Comparison of ENCODE assay signal across 6 cellular contexts in genomic region chr16:84483882-84484565, GRCh38.
"Had no signal": no experiment of that assay in that cellular context is flagged by ENCODE, and none has a peak within 500 bp of the region (broad histone marks: within the 10 kb centered on the region; RNA-seq: fewer than 3 reads in every experiment).

No MANE protein-coding gene starts in this region.

- ATAC-seq: activated CD4-positive, CD25-positive, alpha-beta regulatory T cell treated with anti-CD3 and anti-CD28 coated beads, Interleukin-2, amount 50 U/mL, for 24 hours; stimulated activated naive B cell treated with anti-CD40 and anti-IgM and Interleukin-4, amounts not matched to agents 10 μg/mL and 1 μg/mL and 100 μg/mL, for 72 hours; T-cell had no signal

- DNase-seq: naive B cell; stimulated activated CD4-positive, alpha-beta T cell treated with anti-CD3 and anti-CD28 coated beads, Interleukin-2, amount 100 ng/mL, for 48 hours; stimulated activated naive B cell treated with anti-CD40 and anti-IgM and Interleukin-4, amounts not matched to agents 10 μg/mL and 1 μg/mL and 100 μg/mL, for 72 hours; T-cell; T1000 had no signal

- H3K27me3 Mint-ChIP-seq: naive B cell; stimulated activated naive B cell treated with anti-CD40 and anti-IgM and Interleukin-4, amounts not matched to agents 10 μg/mL and 1 μg/mL and 100 μg/mL, for 72 hours; T-cell had no signal

- H3K4me3 Mint-ChIP-seq: naive B cell; stimulated activated naive B cell treated with anti-CD40 and anti-IgM and Interleukin-4, amounts not matched to agents 10 μg/mL and 1 μg/mL and 100 μg/mL, for 72 hours; T-cell had no signal

- H3K4me1 Mint-ChIP-seq: T-cell had no signal

- H3K9me3 Mint-ChIP-seq: naive B cell; stimulated activated naive B cell treated with anti-CD40 and anti-IgM and Interleukin-4, amounts not matched to agents 10 μg/mL and 1 μg/mL and 100 μg/mL, for 72 hours; T-cell had no signal

- H3K27ac Mint-ChIP-seq: stimulated activated naive B cell treated with anti-CD40 and anti-IgM and Interleukin-4, amounts not matched to agents 10 μg/mL and 1 μg/mL and 100 μg/mL, for 72 hours; T-cell had no signal
